In the genomic region with DNA sequence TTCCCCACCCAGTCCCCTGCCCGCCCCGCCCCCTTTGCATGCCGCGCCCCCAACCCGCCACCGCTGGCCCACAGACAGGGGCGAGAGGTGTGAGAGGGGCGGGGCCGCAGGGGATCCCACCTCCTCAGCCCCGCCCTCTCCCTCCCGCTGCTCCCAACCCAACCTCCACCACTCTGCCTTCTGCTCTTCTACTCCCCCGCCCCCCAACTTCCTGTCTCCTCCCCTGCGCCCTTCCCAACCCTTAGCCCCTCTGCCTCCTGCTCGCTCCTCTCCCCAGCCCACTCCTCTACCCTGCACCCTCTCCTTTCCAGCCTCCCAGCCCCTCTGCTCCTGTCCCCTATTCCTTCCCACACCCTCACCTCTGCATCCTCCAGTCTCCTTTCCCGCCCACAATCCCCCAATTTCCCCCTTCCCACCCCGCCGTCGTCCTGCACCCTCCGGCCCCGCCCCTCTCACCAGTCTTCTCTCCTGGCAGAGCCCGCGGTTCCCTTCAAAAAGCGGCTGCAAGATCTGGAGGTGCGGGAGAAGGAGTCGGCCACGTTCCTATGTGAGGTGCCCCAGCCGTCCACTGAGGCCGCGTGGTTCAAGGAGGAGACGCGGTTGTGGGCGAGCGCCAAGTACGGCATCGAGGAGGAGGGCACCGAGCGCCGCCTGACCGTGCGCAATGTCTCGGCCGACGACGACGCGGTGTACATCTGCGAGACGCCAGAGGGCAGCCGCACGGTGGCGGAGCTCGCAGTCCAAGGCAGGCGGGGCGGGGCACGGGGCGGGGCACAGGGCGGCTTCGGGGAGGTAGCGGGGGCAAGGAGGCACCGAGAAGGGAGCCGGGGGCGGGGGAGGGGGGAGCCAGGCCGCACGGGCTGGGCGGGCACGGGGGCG, we compare ENCODE assay signal across 8 cellular contexts. TPM values are rescaled to one million over a fixed set of nuclear protein-coding genes. Genes with fewer than 3 reads are reported as not detected.
DNase-seq lines count a peak whose midpoint lies in the region; ATAC-seq, FAIRE-seq and TF ChIP-seq lines count a peak whose summit lies in the region.

No MANE protein-coding gene starts in this region.

- no peak for TF ChIP-seq POLR2A in IMR-90 (IDR thresholded peaks at IDR 0.05; ENCODE audit: low read depth, low read length)

- H3K14ac ChIP-seq in IMR-90 (replicated peaks; ENCODE audit: low read depth, low read length): peak overlapping the region; percentile 92

- intact Hi-C loops in IMR-90 (cut with micrococcal nuclease) (loop anchor here (1.0 to 5.0 kb wide), 4 partner anchors 53 to 244 kb away; partner anchors contain the start of gene TRIM11), Panc1 (cut with micrococcal nuclease; ENCODE audit: unreplicated experiment) (no loop called here)

- peak overlapping the region; percentile 96 for H3K9ac ChIP-seq in IMR-90 (ENCODE audit: low read depth, low read length)

- peak overlapping the region; percentile 98 for H2AK9ac ChIP-seq in IMR-90 (replicated peaks; ENCODE audit: low read depth, low read length, poor library complexity)

- no peaks in the 10 kb centered on the region for H3K9me3 Mint-ChIP-seq in activated T-cell treated with anti-CD3 and anti-CD28 coated beads, Interleukin-2, amount 50 U/mL, for 72 hours
- H3K9me3 Mint-ChIP-seq in nephron: no peaks in the 10 kb centered on the region

- H3K56ac ChIP-seq in IMR-90 (ENCODE audit: extremely low read depth, insufficient read depth, low read length): peak overlapping the region; percentile 51; the same call in 1 of the 2 replicates

- H4K91ac ChIP-seq in IMR-90 (ENCODE audit: insufficient read depth, low read depth, low read length): peak overlapping the region; percentile 95

- peak overlapping the region; percentile 71 for H2BK5ac ChIP-seq in IMR-90 (ENCODE audit: low read depth, low read length, poor library complexity, severe bottlenecking)

- H2BK20ac ChIP-seq in IMR-90 (ENCODE audit: low read depth, low read length): no peak overlapping the region

- ATAC-seq in GM21529 (IDR thresholded peaks at IDR 0.05; ENCODE audit: unreplicated experiment): peak; percentile 95
- peak; percentile 96 for ATAC-seq in IMR-90 (ENCODE audit: low read depth)
- peak; percentile 94 for ATAC-seq in Panc1
- ATAC-seq in activated T-cell treated with anti-CD3 and anti-CD28 coated beads, Interleukin-2, amount 50 U/mL, for 72 hours (replicated peaks in 1 of 2): peak; percentile 96

- TF ChIP-seq CTCF in D721Med (IDR thresholded peaks at IDR 0.05; ENCODE audit: insufficient read depth, missing control alignments) (peak; percentile 72), IMR-90 (conservative IDR thresholded peaks at IDR 0.05; ENCODE audit: low read depth, low read length) (peak; percentile 74), Panc1 (IDR thresholded peaks at IDR 0.05) (peak; percentile 86; the same call in 1 of the 2 replicates), nephron (IDR thresholded peaks at IDR 0.05; ENCODE audit: unreplicated experiment in 3 of 3) (peak; percentile 40 to 55 (median 43))

- H4K5ac ChIP-seq in IMR-90 (ENCODE audit: low read depth, low read length): peak overlapping the region; percentile 91

- FAIRE-seq in D721Med (lab: Jason Lieb, UNC): no peak

- peak overlapping the region; percentile 92 for H3K23ac ChIP-seq in IMR-90 (ENCODE audit: low read depth, low read length)

- H3K4me1 Mint-ChIP-seq in activated T-cell treated with anti-CD3 and anti-CD28 coated beads, Interleukin-2, amount 50 U/mL, for 72 hours (ENCODE audit: low read depth): no peaks in the 10 kb centered on the region
- H3K4me1 Mint-ChIP-seq in nephron: peaks cover 5% of the 10 kb centered on the region

- BruUV-seq in IMR-90 (replicated peaks; lab: Mats Ljungman, UMichigan): TSS peak; percentile 94
- TSS peak; percentile 92 for BruUV-seq in Panc1 (replicated peaks; lab: Mats Ljungman, UMichigan)

- peaks cover 14% of the 10 kb centered on the region; the same call in 1 of the 2 replicates for H3K36me3 ChIP-seq in IMR-90 (ENCODE audit: control insufficient read depth, insufficient read depth, low read length)
- no peaks in the 10 kb centered on the region for H3K36me3 ChIP-seq in Panc1 (ENCODE audit: control insufficient read depth, insufficient read depth, low read length)

- H2BK15ac ChIP-seq in IMR-90 (ENCODE audit: low read depth, low read length): peak overlapping the region; percentile 91; the same call in 2 of the 3 replicates

- H3K27me3 ChIP-seq in IMR-90 (ENCODE audit: control insufficient read depth, insufficient read depth, low read length) (no peaks in the 10 kb centered on the region; the same call in 1 of the 2 replicates), Panc1 (ENCODE audit: control insufficient read depth, insufficient read depth, low read length) (no peaks in the 10 kb centered on the region)

- H3K9me1 ChIP-seq in IMR-90 (ENCODE audit: insufficient read depth, low read length): peaks cover 4% of the 10 kb centered on the region; the same call in 1 of the 2 replicates

- WGBS in IMR-90 (ENCODE audit: extremely low coverage in 2 of 2, insufficient read length in 1 of 2), 2 experiments: 1% methylated on average over 27 of the region's 67 CpGs; no CpG with 5 or more reads in 1 of the 2 experiments

- peaks cover 10% of the 10 kb centered on the region; the same call in 1 of the 2 replicates for H3K4me1 ChIP-seq in IMR-90 (ENCODE audit: control insufficient read depth, insufficient read depth, low read length)
- H3K4me1 ChIP-seq in Panc1 (ENCODE audit: control insufficient read depth, insufficient read depth, low read length): peaks cover 3% of the 10 kb centered on the region; the same call in 1 of the 2 replicates

- peak overlapping the region; percentile 99 for H2AFZ ChIP-seq in IMR-90 (replicated peaks; ENCODE audit: low read length, poor library complexity)

- peak overlapping the region; percentile 93 for H3K27ac ChIP-seq in IMR-90 (ENCODE audit: insufficient read depth, low read length)
- peak overlapping the region; percentile 34; the same call in 1 of the 2 replicates for H3K27ac ChIP-seq in Panc1 (ENCODE audit: low read length)

- H3K36me3 Mint-ChIP-seq in activated T-cell treated with anti-CD3 and anti-CD28 coated beads, Interleukin-2, amount 50 U/mL, for 72 hours (ENCODE audit: insufficient read depth in 2 of 2): no peaks in the 10 kb centered on the region
- H3K36me3 Mint-ChIP-seq in nephron (ENCODE audit: low read depth): peaks cover 7% of the 10 kb centered on the region

- DNase-seq in D721Med (ENCODE audit: insufficient read length, low spot score): peak; percentile 94
- DNase-seq in IMR-90: peak; percentile 78
- no peak for DNase-seq in Panc1 (ENCODE audit: low read depth, low spot score)
- peak; percentile 89 to 92 for DNase-seq in activated T-cell treated with anti-CD3 and anti-CD28 coated beads, Interleukin-2, amount 50 U/mL, for 72 hours
- DNase-seq in fibroblast of peridontal ligament (ENCODE audit: extremely low read depth): peak; percentile 57
- peak; percentile 94 for DNase-seq in stimulated activated naive CD4-positive, alpha-beta T cell treated with Interleukin-2 at 50 U/mL for 16 hours (lab: John Stamatoyannopoulos, UW)

- H3K27ac Mint-ChIP-seq in activated T-cell treated with anti-CD3 and anti-CD28 coated beads, Interleukin-2, amount 50 U/mL, for 72 hours: no peak overlapping the region
- H3K27ac Mint-ChIP-seq in nephron: peak overlapping the region; percentile 56 to 88 (median 87)

- peak; percentile 67 for TF ChIP-seq RAD21 in IMR-90 (IDR thresholded peaks at IDR 0.05; ENCODE audit: low read length)

- no peaks in the 10 kb centered on the region for H3K27me3 Mint-ChIP-seq in activated T-cell treated with anti-CD3 and anti-CD28 coated beads, Interleukin-2, amount 50 U/mL, for 72 hours (ENCODE audit: low read depth)
- no peaks in the 10 kb centered on the region for H3K27me3 Mint-ChIP-seq in nephron (ENCODE audit: low read depth)

- peak overlapping the region; percentile 98 for H3K4ac ChIP-seq in IMR-90 (ENCODE audit: low read depth, low read length)

- peak overlapping the region; percentile 99 for H3K4me2 ChIP-seq in IMR-90 (ENCODE audit: low read depth, low read length)

- H3K9me3 ChIP-seq in IMR-90 (ENCODE audit: control insufficient read depth, insufficient read depth, low read length) (no peaks in the 10 kb centered on the region), Panc1 (ENCODE audit: control insufficient read depth, insufficient read depth, low read depth, low read length) (no peaks in the 10 kb centered on the region)

- H2BK120ac ChIP-seq in IMR-90 (ENCODE audit: low read depth, low read length): peak overlapping the region; percentile 72

- dilution Hi-C loops in IMR-90 (cut with HindIII; ENCODE audit: low sequenced_read_pairs, unreplicated experiment): no loop called here

- in situ Hi-C loops in IMR-90 (cut with MboI; ENCODE audit: low sequenced_read_pairs) (no loop called here), Panc1 (cut with HindIII; ENCODE audit: low pct_unique_long_range_greater_than_20kb, low sequenced_read_pairs) (no loop called here)

- peak overlapping the region; percentile 99 for H2AK5ac ChIP-seq in IMR-90 (ENCODE audit: low read depth, low read length)

- H3K4me3 Mint-ChIP-seq in activated T-cell treated with anti-CD3 and anti-CD28 coated beads, Interleukin-2, amount 50 U/mL, for 72 hours: peak overlapping the region; percentile 90 to 92
- peak overlapping the region; percentile 89 to 95 (median 90) for H3K4me3 Mint-ChIP-seq in nephron

- H3K4me3 ChIP-seq in IMR-90 (ENCODE audit: insufficient read depth, low read depth, low read length): peak overlapping the region; percentile 92
- peak overlapping the region; percentile 49 to 54 for H3K4me3 ChIP-seq in Panc1 (ENCODE audit: low read depth in 2 of 2, low read length in 2 of 2)

- CTCF ChIA-PET in IMR-90 (lab: Yijun Ruan, JAX): interaction anchor here (0.7 kb wide), 1 partner anchor 190 kb away, joined by 3 read pairs; no protein-coding TSS in a partner anchor
- CTCF ChIA-PET in Panc1 (lab: Charles Lee): interaction anchor here (0.7 kb wide), 1 partner anchor 194 kb away, joined by 6 read pairs; no protein-coding TSS in a partner anchor

- POLR2A ChIA-PET in IMR-90 (lab: Charles Lee; ENCODE audit: unreplicated experiment) (no interaction called here), Panc1 (lab: Charles Lee) (interaction anchor here (0.6 kb wide), 1 partner anchor 8 kb away, joined by 4 read pairs; no protein-coding TSS in a partner anchor)

- H4K20me1 ChIP-seq in IMR-90 (ENCODE audit: insufficient read depth, low read length): peaks cover 5% of the 10 kb centered on the region; the same call in 1 of the 2 replicates

- H4K8ac ChIP-seq in IMR-90 (ENCODE audit: low read depth in 2 of 2, low read length in 2 of 2): peak overlapping the region; percentile 90 to 92; a peak in 3 of 4 replicates

- H3K79me1 ChIP-seq in IMR-90 (ENCODE audit: low read depth in 1 of 2, low read length in 2 of 2): peaks cover 0 to 13% of the 10 kb centered on the region in 2 experiments; a peak in 2 of 4 replicates

- H3K18ac ChIP-seq in IMR-90 (ENCODE audit: low read depth, low read length): peak overlapping the region; percentile 96

RNA-seq across cellular contexts. Expression of gene OBSCN, which starts 5.4 kb away (rescaled TPM):
- 4.1 and 4.2 TPM in 2 replicates for total RNA-seq in IMR-90 (2012; rRNA removed)
- polyA plus RNA-seq in IMR-90 (2012; rRNA removed): 9.5 and 10.0 TPM in 2 replicates
- polyA plus RNA-seq in IMR-90 (2012; cell fraction: cytosol; rRNA removed): 3.6 and 7.2 TPM in 2 replicates
- 69.7 and 96.2 TPM in 2 replicates for polyA plus RNA-seq in IMR-90 (2012; cell fraction: nucleus; rRNA removed; ENCODE audit: low replicate concordance)
- total RNA-seq in Panc1 (2021; ENCODE audit: unreplicated experiment): 10.5 TPM
- 12.4 TPM for polyA plus RNA-seq in Panc1 (2012; ENCODE audit: insufficient read length)
- total RNA-seq in activated T-cell treated with anti-CD3 and anti-CD28 coated beads, Interleukin-2, amount 50 U/mL, for 72 hours: 10 to 100 TPM; 25.0 to 27.7 TPM

RNA-seq across cellular contexts. Expression of gene IBA57, which starts 47.6 kb away (rescaled TPM):
- total RNA-seq in IMR-90 (2012; rRNA removed) (1.7 and 2.0 TPM in 2 replicates), Panc1 (2021; ENCODE audit: unreplicated experiment) (11.3 TPM)
- polyA plus RNA-seq in IMR-90 (2012; rRNA removed): 2.6 TPM in 2 replicates
- 3.8 and 4.0 TPM in 2 replicates for polyA plus RNA-seq in IMR-90 (2012; cell fraction: cytosol; rRNA removed)
- 4.9 and 9.5 TPM in 2 replicates for polyA plus RNA-seq in IMR-90 (2012; cell fraction: nucleus; rRNA removed; ENCODE audit: low replicate concordance)
- polyA plus RNA-seq in Panc1 (2012; ENCODE audit: insufficient read length): 6.3 TPM
- 1 to 10 TPM; 9.1 TPM for total RNA-seq in activated T-cell treated with anti-CD3 and anti-CD28 coated beads, Interleukin-2, amount 50 U/mL, for 72 hours
